ENCODE assay signal across 8 cellular contexts in the genomic region with DNA sequence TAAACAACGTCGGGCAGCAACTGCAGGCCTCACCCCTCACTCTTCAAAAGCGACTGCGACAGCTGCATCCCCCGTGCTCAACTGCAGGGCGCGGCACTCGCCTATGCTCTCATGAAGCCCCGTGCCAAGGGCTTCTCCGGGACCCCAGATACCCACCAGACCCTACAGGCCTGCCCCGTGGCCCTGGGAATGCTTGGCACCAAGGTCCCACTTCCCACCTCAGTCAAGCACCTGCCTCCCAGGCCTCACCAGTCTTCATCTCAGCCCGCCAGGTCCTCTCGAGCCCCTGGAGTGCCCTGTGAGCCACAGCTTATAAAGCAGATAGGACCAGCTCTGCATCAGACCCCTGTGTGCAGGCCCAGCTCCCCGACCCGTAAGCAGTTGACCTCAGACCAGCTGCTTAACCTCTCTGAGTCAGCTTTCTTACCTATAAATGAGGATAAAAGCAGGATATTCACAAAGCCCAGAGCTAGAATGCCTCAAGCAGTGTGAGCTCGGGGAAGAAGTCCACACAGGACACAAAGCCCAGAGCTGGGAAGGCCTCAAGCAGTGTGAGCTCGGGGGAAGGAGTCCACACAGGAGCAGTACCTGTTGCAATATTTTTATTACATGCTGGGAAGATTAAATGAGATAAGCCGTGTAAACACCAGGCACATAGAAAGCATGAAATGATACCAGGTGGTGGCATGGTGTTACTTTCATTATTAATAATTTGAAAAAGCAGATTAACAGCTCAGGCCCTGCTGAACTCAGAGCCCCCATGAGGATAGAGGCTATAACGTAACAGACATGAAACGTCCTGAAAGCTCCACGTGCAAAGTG.
DNase-seq lines count a peak whose midpoint lies in the region; ATAC-seq and TF ChIP-seq lines count a peak whose summit lies in the region.

No MANE protein-coding gene starts in this region.

- DNase-seq in CD14-positive monocyte (ENCODE audit: low spot score) (peak; percentile 36), NCI-H1930 (lab: John Stamatoyannopoulos, UW) (no peak), cerebellum (ENCODE audit: low spot score) (no peak), Kasumi-1 (lab: John Stamatoyannopoulos, UW) (no peak), NOMO-1 treated with DMSO at 0.1 percent for 48 hours (lab: John Stamatoyannopoulos, UW; ENCODE audit: unreplicated experiment) (no peak)

- H3K9ac ChIP-seq in OCI-LY3 (ENCODE audit: low read length), result no peak overlapping the region

- TF ChIP-seq CTCF in CD14-positive monocyte (IDR thresholded peaks at IDR 0.05) (no peak), OCI-LY3 (IDR thresholded peaks at IDR 0.05; ENCODE audit: low read depth, low read length) (no peak)

- no peak overlapping the region for H3K27ac ChIP-seq in OCI-LY3 (ENCODE audit: low read length)
- peak overlapping the region; percentile 53 for H3K27ac ChIP-seq in muscle layer of duodenum (ENCODE audit: low read length)

- peak overlapping the region; percentile 85 for H3K4me2 ChIP-seq in OCI-LY3 (ENCODE audit: low read length)

- no peaks in the 10 kb centered on the region for H3K9me3 Mint-ChIP-seq in CD14-positive monocyte

- H3K9me3 ChIP-seq in OCI-LY3 (ENCODE audit: insufficient read depth, low read length), result no peaks in the 10 kb centered on the region
- H3K9me3 ChIP-seq in muscle layer of duodenum (ENCODE audit: control insufficient read depth in 1 of 2, low read length in 2 of 2), result no peaks in the 10 kb centered on the region

- no peak overlapping the region for H2AFZ ChIP-seq in OCI-LY3 (ENCODE audit: low read depth, low read length)

- H3K36me3 ChIP-seq in OCI-LY3 (replicated peaks; ENCODE audit: low read depth, low read length) (no peaks in the 10 kb centered on the region), muscle layer of duodenum (ENCODE audit: control insufficient read depth in 1 of 2, insufficient read depth in 2 of 2, low read length in 2 of 2) (no peaks in the 10 kb centered on the region)

- intact Hi-C loops in CD14-positive monocyte (cut with micrococcal nuclease), result no loop called here

- H3K4me1 Mint-ChIP-seq in CD14-positive monocyte, result peaks cover 36% of the 10 kb centered on the region

- H3K4me3 ChIP-seq in OCI-LY3 (ENCODE audit: low read length) (peak overlapping the region; percentile 59), muscle layer of duodenum (ENCODE audit: low read depth in 1 of 2, low read length in 2 of 2) (peak overlapping the region; percentile 4 to 9)

- peak overlapping the region in 6 of 7 donors; percentile 31 to 95 (median 84) for H3K27ac Mint-ChIP-seq in CD14-positive monocyte

- H3K36me3 Mint-ChIP-seq in CD14-positive monocyte, result peaks cover 31 to 34% of the 10 kb centered on the region in 2 donors

- H3K27me3 ChIP-seq in OCI-LY3 (ENCODE audit: low read depth, low read length), result peaks cover 41% of the 10 kb centered on the region
- no peaks in the 10 kb centered on the region for H3K27me3 ChIP-seq in muscle layer of duodenum (ENCODE audit: low read depth, low read length)

- H3K4me3 Mint-ChIP-seq in CD14-positive monocyte, result peak overlapping the region; percentile 73 to 87

- H3K4me1 ChIP-seq in OCI-LY3 (ENCODE audit: low read length) (peaks cover 33% of the 10 kb centered on the region), muscle layer of duodenum (ENCODE audit: control insufficient read depth in 1 of 2, insufficient read depth in 2 of 2, low read length in 2 of 2) (peaks cover 14 to 70% of the 10 kb centered on the region in 2 donors)

- no peaks in the 10 kb centered on the region for H3K27me3 Mint-ChIP-seq in CD14-positive monocyte (ENCODE audit: low read depth in 3 of 3)

- no peaks in the 10 kb centered on the region for H3K79me2 ChIP-seq in OCI-LY3 (ENCODE audit: low read length)

- H4K20me1 ChIP-seq in OCI-LY3 (ENCODE audit: insufficient read depth, low read length), result peaks cover 99% of the 10 kb centered on the region

- peak; percentile 63 for ATAC-seq in GM19351 (IDR thresholded peaks at IDR 0.05; ENCODE audit: unreplicated experiment)
